Comparison of ENCODE assay signal across 18 cellular contexts in the genomic region with DNA sequence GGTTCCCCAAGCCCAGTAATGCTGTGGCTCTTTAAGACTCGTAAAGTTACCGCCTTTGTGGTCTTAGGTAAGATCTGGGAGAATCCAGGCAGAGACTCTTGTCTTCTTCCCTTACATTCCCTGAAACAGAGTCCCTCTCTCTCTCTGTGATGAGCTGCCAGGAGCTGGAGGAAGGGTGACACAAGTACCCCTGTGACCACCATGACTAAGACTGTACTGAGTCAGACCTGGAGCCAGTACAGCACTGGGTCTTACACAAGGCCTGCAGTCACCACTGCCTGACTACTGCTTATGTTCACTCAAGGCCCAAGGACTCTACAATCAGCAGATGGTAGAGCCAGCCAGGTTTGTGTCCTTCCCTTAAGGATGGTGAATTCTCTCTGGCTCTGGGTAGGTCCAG.
DNase-seq lines count a peak whose midpoint lies in the region; ATAC-seq, FAIRE-seq and TF ChIP-seq lines count a peak whose summit lies in the region.
"Had no signal": no experiment of that assay in that cellular context is flagged by ENCODE, and none has a peak within 500 bp of the region (broad histone marks: within the 10 kb centered on the region; RNA-seq: fewer than 3 reads in every experiment).

No MANE protein-coding gene starts in this region.

- no peaks in the 10 kb centered on the region for H3K4me1 ChIP-seq in astrocyte (ENCODE audit: insufficient read depth, low read length)
- H3K4me1 ChIP-seq: esophagus muscularis mucosa had no signal

- no peak for FAIRE-seq in astrocyte (lab: Jason Lieb, UNC)

- H3K4me3 ChIP-seq in astrocyte (ENCODE audit: insufficient read depth, low read depth, low read length) (no peak overlapping the region), kidney epithelial cell (ENCODE audit: low read depth, low read length) (no peak overlapping the region)
- H3K4me3 ChIP-seq: coronary artery, esophagus muscularis mucosa had no signal

- H3K27ac Mint-ChIP-seq in astrocyte (ENCODE audit: unreplicated experiment) = no peak overlapping the region
- H3K27ac Mint-ChIP-seq: progenitor cell of endocrine pancreas had no signal

- H3K27me3 ChIP-seq in astrocyte (ENCODE audit: insufficient read depth, low read length) (no peaks in the 10 kb centered on the region), kidney epithelial cell (ENCODE audit: control insufficient read depth, insufficient read depth, low read length) (no peaks in the 10 kb centered on the region)
- H3K27me3 ChIP-seq: esophagus muscularis mucosa had no signal

- TF ChIP-seq CTCF in astrocyte (IDR thresholded peaks at IDR 0.05; ENCODE audit: insufficient read depth, low read depth, low read length) (no peak), kidney epithelial cell (IDR thresholded peaks at IDR 0.05; ENCODE audit: insufficient read depth, low read length, poor library complexity, severe bottlenecking) (no peak), GM10266 (IDR thresholded peaks at IDR 0.05; ENCODE audit: control insufficient read depth, insufficient read depth, low read depth, missing control alignments) (no peak)

- no peak overlapping the region for H3K27ac ChIP-seq in astrocyte (ENCODE audit: low read depth, low read length)
- H3K27ac ChIP-seq: coronary artery, esophagus muscularis mucosa had no signal

- no peak overlapping the region for H2AFZ ChIP-seq in astrocyte (ENCODE audit: low read depth, low read length)

- H3K9me3 Mint-ChIP-seq in astrocyte (ENCODE audit: unreplicated experiment) = no peaks in the 10 kb centered on the region
- H3K9me3 Mint-ChIP-seq: CD14-positive monocyte had no signal

- no peak overlapping the region for H3K4me3 Mint-ChIP-seq in astrocyte (ENCODE audit: unreplicated experiment)

- DNase-seq in ELR (ENCODE audit: low read depth) (peak; percentile 5), astrocyte (ENCODE audit: low read depth) (peak; percentile 40), kidney epithelial cell (ENCODE audit: low read depth) (peak; percentile 18), NCI-H526 treated with DMSO at 0.1 percent for 48 hours (lab: John Stamatoyannopoulos, UW) (no peak), NCI-H1417 treated with DMSO at 0.1 percent for 48 hours (lab: John Stamatoyannopoulos, UW) (no peak), GM10266 (ENCODE audit: extremely low spot score) (no peak)
- no peak for DNase-seq in stimulated activated CD4-positive, alpha-beta T cell treated with anti-CD3 and anti-CD28 coated beads, Interleukin-12 subunit alpha, Interleukin-12 subunit beta, amount 100 ng/mL, for 4 hours
- DNase-seq: activated CD4-positive, CD25-positive, alpha-beta regulatory T cell; DMS79 treated with DMSO at 0.1 percent for 48 hours; hypothalamus; NCI-H187; RPMI8226 had no signal

- H3K36me3 ChIP-seq in astrocyte (ENCODE audit: insufficient read depth, low read length) (no peaks in the 10 kb centered on the region), kidney epithelial cell (ENCODE audit: control insufficient read depth, insufficient read depth, low read length) (no peaks in the 10 kb centered on the region)
- H3K36me3 ChIP-seq: esophagus muscularis mucosa had no signal

- H3K27me3 Mint-ChIP-seq in astrocyte (ENCODE audit: low read depth, unreplicated experiment) = no peaks in the 10 kb centered on the region
- H3K27me3 Mint-ChIP-seq: progenitor cell of endocrine pancreas had no signal

- ATAC-seq in HG02610 (IDR thresholded peaks at IDR 0.05; ENCODE audit: unreplicated experiment) = peak; percentile 45
- ATAC-seq: left lobe of liver had no signal

- no peak overlapping the region for H3K4me2 ChIP-seq in astrocyte (ENCODE audit: low read length)

- no peaks in the 10 kb centered on the region for H3K9me3 ChIP-seq in astrocyte (ENCODE audit: insufficient read depth, low read depth, low read length)
- H3K9me3 ChIP-seq: esophagus muscularis mucosa had no signal

- no peaks in the 10 kb centered on the region for H3K4me1 Mint-ChIP-seq in astrocyte (ENCODE audit: low read depth, unreplicated experiment)

- no peaks in the 10 kb centered on the region for H3K79me2 ChIP-seq in astrocyte (ENCODE audit: insufficient read depth, low read length)

- no peaks in the 10 kb centered on the region for H4K20me1 ChIP-seq in astrocyte (ENCODE audit: insufficient read depth, low read length)

- H3K36me3 Mint-ChIP-seq in astrocyte (ENCODE audit: low read depth, unreplicated experiment) = no peaks in the 10 kb centered on the region
- H3K36me3 Mint-ChIP-seq: CD14-positive monocyte had no signal

- no peak overlapping the region for H3K9ac ChIP-seq in astrocyte (ENCODE audit: low read length)

Comparison
In these comparisons a context has a peak if more than half of its experiments do, and no peak if none do; other contexts are left out.
1. DNase-seq: peak in ELR (single experiment), astrocyte (single experiment) and kidney epithelial cell (single experiment); none in NCI-H526 treated with DMSO at 0.1 percent for 48 hours (single experiment), NCI-H1417 treated with DMSO at 0.1 percent for 48 hours (single experiment), GM10266 (single experiment) and stimulated activated CD4-positive, alpha-beta T cell treated with anti-CD3 and anti-CD28 coated beads, Interleukin-12 subunit alpha, Interleukin-12 subunit beta, amount 100 ng/mL, for 4 hours (single experiment).